Comparison of ENCODE assay signal across 5 cellular contexts in genomic region chr10:20836401-20836800, GRCh38.
"Had no signal": no experiment of that assay in that cellular context is flagged by ENCODE, and none has a peak within 500 bp of the region (broad histone marks: within the 10 kb centered on the region; RNA-seq: fewer than 3 reads in every experiment).

No MANE protein-coding gene starts in this region.

- H3K4me3 ChIP-seq: GM23338 had no signal

- H3K27ac ChIP-seq: HL-60 had no signal

- DNase-seq: H9, HCEC 1CT had no signal

- ATAC-seq: GM23338, HepG2 had no signal
